20 cellular contexts compared by ENCODE assay signal in genomic region chr11:67604119-67604518, GRCh38. TPM values are rescaled to one million over a fixed set of nuclear protein-coding genes. Genes with fewer than 3 reads are reported as not detected.
"Had no signal": no experiment of that assay in that cellular context is flagged by ENCODE, and none has a peak within 500 bp of the region (broad histone marks: within the 10 kb centered on the region; RNA-seq: fewer than 3 reads in every experiment).

No MANE protein-coding gene starts in this region.

RNA-seq across cellular contexts. Expression of gene NUDT8, which starts 25.6 kb away (rescaled TPM):
- polyA plus RNA-seq: neural cell had no signal

RNA-seq across cellular contexts. Expression of gene TBX10, which starts 35.4 kb away (rescaled TPM):
- total RNA-seq: activated CD4-positive, alpha-beta memory T cell treated with anti-CD3 and anti-CD28 coated beads, Interleukin-2, amount 10 ng/mL, durations not matched to agents 7 days and 5 days; activated CD4-positive, alpha-beta T cell treated with anti-CD3 and anti-CD28 coated beads, Interleukin-2, amount 10 ng/mL, durations not matched to agents 7 days and 5 days; activated naive CD8-positive, alpha-beta T cell treated with anti-CD3 and anti-CD28 coated beads, Interleukin-2, amount 10 ng/mL, durations not matched to agents 7 days and 5 days; ascending aorta; cardiac septum; chondrocyte; esophagus mucosa; kidney epithelial cell; lower leg skin; mononuclear cell; omental fat pad; pulmonary artery endothelial cell; right atrium auricular region; smooth muscle cell; stomach; thyroid gland; urinary bladder had no signal
- polyA plus RNA-seq: neural cell, SK-N-SH, smooth muscle cell, stomach, urinary bladder had no signal

RNA-seq across cellular contexts. Expression of gene ACY3, which starts 46.4 kb away (rescaled TPM):
- total RNA-seq: ascending aorta, cardiac septum, chondrocyte, heart left ventricle, omental fat pad, pulmonary artery endothelial cell, right atrium auricular region, smooth muscle cell, thyroid gland, urinary bladder had no signal
- polyA plus RNA-seq: heart left ventricle, neural cell, SK-N-SH, smooth muscle cell, urinary bladder had no signal
